ENCODE assay signal across 28 cellular contexts in the genomic region with DNA sequence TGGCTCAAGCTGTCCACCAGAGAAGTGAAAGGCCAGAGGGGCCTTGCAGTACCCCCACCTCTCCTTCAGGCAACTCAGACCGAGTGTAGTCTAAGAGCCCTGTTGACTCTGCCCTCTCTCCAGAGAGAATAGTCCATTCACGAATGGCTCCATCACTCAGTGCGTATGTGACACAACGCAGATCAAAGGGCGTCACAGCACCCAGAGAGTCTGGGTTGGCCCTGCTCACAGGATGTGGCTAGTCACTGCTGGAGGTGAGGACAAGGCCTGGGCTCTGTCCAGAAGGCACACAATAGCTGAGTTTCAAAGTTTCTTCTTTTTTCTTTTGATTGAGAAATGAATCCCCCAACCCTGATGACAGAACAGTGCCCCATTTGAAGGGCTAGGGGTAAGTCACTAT.
"Had no signal": no experiment of that assay in that cellular context is flagged by ENCODE, and none has a peak within 500 bp of the region (broad histone marks: within the 10 kb centered on the region; RNA-seq: fewer than 3 reads in every experiment).

No MANE protein-coding gene starts in this region.

- H3K4me3 ChIP-seq: ascending aorta, left ventricle myocardium inferior, lung, sigmoid colon, suprapubic skin, tibial artery, upper lobe of right lung had no signal

- H3K4me1 ChIP-seq: left ventricle myocardium inferior, suprapubic skin, tibial artery, upper lobe of right lung had no signal

- H3K27me3 ChIP-seq: ascending aorta, neutrophil, sigmoid colon, suprapubic skin, tibial artery, upper lobe of right lung had no signal

- H3K36me3 ChIP-seq: ascending aorta, neutrophil, suprapubic skin, upper lobe of right lung, WERI-Rb-1 had no signal

- DNase-seq: activated CD4-positive, alpha-beta T cell treated with anti-CD3 and anti-CD28 coated beads for 1 hour; activated CD8-positive, alpha-beta memory T cell treated with anti-CD3 and anti-CD28 coated beads, Interleukin-2, amount 10 ng/mL, durations not matched to agents 7 days and 5 days; activated CD8-positive, alpha-beta T cell treated with anti-CD3 and anti-CD28 coated beads, Interleukin-2, amount 10 ng/mL, durations not matched to agents 7 days and 5 days; activated effector memory CD4-positive, alpha-beta T cell treated with Interleukin-2 at 50 U/mL for 16 hours; activated naive CD4-positive, alpha-beta T cell treated with Interleukin-2 at 50 U/mL for 16 hours; caudate nucleus; cortex of kidney; effector memory CD8-positive, alpha-beta T cell; erythroblast; left ventricle myocardium inferior; mesendoderm; sigmoid colon; small intestine; stimulated activated CD4-positive, alpha-beta T cell treated with anti-CD3 and anti-CD28 coated beads, Interleukin-1b, Interleukin-23, amount 100 ng/mL, for 48 hours; stimulated activated CD4-positive, alpha-beta T cell treated with anti-CD3 and anti-CD28 coated beads, Interleukin-4, amount 100 ng/mL, for 4 hours; stimulated activated CD8-positive, alpha-beta memory T cell treated with anti-CD3 and anti-CD28 coated beads, Interleukin-4, amount 100 ng/mL, for 48 hours; tibial artery; upper lobe of right lung; WERI-Rb-1 had no signal

- H3K27ac ChIP-seq: left ventricle myocardium inferior, neutrophil, sigmoid colon, suprapubic skin, tibial artery, upper lobe of right lung, WERI-Rb-1 had no signal

- H3K9me3 ChIP-seq: ascending aorta, neutrophil, sigmoid colon, suprapubic skin, tibial artery, upper lobe of right lung had no signal

- H3K27ac Mint-ChIP-seq: activated CD8-positive, alpha-beta memory T cell treated with anti-CD3 and anti-CD28 coated beads, Interleukin-2, amount 10 ng/mL, durations not matched to agents 7 days and 5 days; activated CD8-positive, alpha-beta T cell treated with anti-CD3 and anti-CD28 coated beads, Interleukin-2, amount 10 ng/mL, durations not matched to agents 7 days and 5 days; activated naive CD8-positive, alpha-beta T cell; brain; effector memory CD8-positive, alpha-beta T cell; progenitor cell of endocrine pancreas; stimulated activated memory B cell treated with anti-CD40 and anti-IgM and Interleukin-4, amounts not matched to agents 10 μg/mL and 1 μg/mL and 100 μg/mL, for 72 hours had no signal

- H3K27me3 Mint-ChIP-seq: activated CD8-positive, alpha-beta memory T cell treated with anti-CD3 and anti-CD28 coated beads, Interleukin-2, amount 10 ng/mL, durations not matched to agents 7 days and 5 days; activated naive CD8-positive, alpha-beta T cell; brain; effector memory CD8-positive, alpha-beta T cell; progenitor cell of endocrine pancreas; stimulated activated memory B cell treated with anti-CD40 and anti-IgM and Interleukin-4, amounts not matched to agents 10 μg/mL and 1 μg/mL and 100 μg/mL, for 72 hours had no signal

- H3K4me3 Mint-ChIP-seq: activated CD8-positive, alpha-beta memory T cell treated with anti-CD3 and anti-CD28 coated beads, Interleukin-2, amount 10 ng/mL, durations not matched to agents 7 days and 5 days; activated CD8-positive, alpha-beta T cell treated with anti-CD3 and anti-CD28 coated beads, Interleukin-2, amount 10 ng/mL, durations not matched to agents 7 days and 5 days; activated naive CD8-positive, alpha-beta T cell; brain; effector memory CD8-positive, alpha-beta T cell; nephron; stimulated activated memory B cell treated with anti-CD40 and anti-IgM and Interleukin-4, amounts not matched to agents 10 μg/mL and 1 μg/mL and 100 μg/mL, for 72 hours had no signal

- H3K9me3 Mint-ChIP-seq: effector memory CD8-positive, alpha-beta T cell; nephron; stimulated activated memory B cell treated with anti-CD40 and anti-IgM and Interleukin-4, amounts not matched to agents 10 μg/mL and 1 μg/mL and 100 μg/mL, for 72 hours had no signal

- H3K4me1 Mint-ChIP-seq: stimulated activated memory B cell treated with anti-CD40 and anti-IgM and Interleukin-4, amounts not matched to agents 10 μg/mL and 1 μg/mL and 100 μg/mL, for 72 hours had no signal

- ATAC-seq: activated CD8-positive, alpha-beta memory T cell treated with anti-CD3 and anti-CD28 coated beads, Interleukin-2, amount 10 ng/mL, durations not matched to agents 7 days and 5 days; activated CD8-positive, alpha-beta T cell treated with anti-CD3 and anti-CD28 coated beads, Interleukin-2, amount 10 ng/mL, durations not matched to agents 7 days and 5 days; effector memory CD8-positive, alpha-beta T cell; stimulated activated memory B cell treated with anti-CD40 and anti-IgM and Interleukin-4, amounts not matched to agents 10 μg/mL and 1 μg/mL and 100 μg/mL, for 72 hours; upper lobe of right lung had no signal
